In genomic region chr9:77561321-77562020, GRCh38 we compare ENCODE assay signal across 15 cellular contexts.
"Had no signal": no experiment of that assay in that cellular context is flagged by ENCODE, and none has a peak within 500 bp of the region (broad histone marks: within the 10 kb centered on the region; RNA-seq: fewer than 3 reads in every experiment).

No MANE protein-coding gene starts in this region.

- ATAC-seq: activated CD8-positive, alpha-beta memory T cell treated with anti-CD3 and anti-CD28 coated beads, Interleukin-2, amount 10 ng/mL, durations not matched to agents 7 days and 5 days; lower lobe of right lung had no signal

- H3K9me3 ChIP-seq: esophagus muscularis mucosa, lower lobe of right lung, right atrium auricular region had no signal

- H3K4me1 ChIP-seq: right atrium auricular region had no signal

- H3K27me3 ChIP-seq: esophagus muscularis mucosa, right atrium auricular region had no signal

- H3K27ac ChIP-seq: esophagus muscularis mucosa, lower lobe of right lung, right atrium auricular region, skin epidermis had no signal

- H3K4me3 ChIP-seq: esophagus muscularis mucosa, lower lobe of right lung, right atrium auricular region, skin epidermis had no signal

- FAIRE-seq: endometrium, urothelium cell line had no signal

- DNase-seq: activated CD4-positive, alpha-beta T cell treated with anti-CD3 and anti-CD28 coated beads for 1 hour; activated CD4-positive, alpha-beta T cell treated with anti-CD3 and anti-CD28 coated beads, Interleukin-2, amount 50 U/mL, for 48 hours; activated CD8-positive, alpha-beta memory T cell treated with anti-CD3 and anti-CD28 coated beads, Interleukin-2, amount 10 ng/mL, durations not matched to agents 7 days and 5 days; activated effector memory CD4-positive, alpha-beta T cell treated with Interleukin-2 at 50 U/mL for 16 hours; activated T-cell treated with anti-CD3 and anti-CD28 coated beads, Interleukin-2, amount 50 U/mL, for 24 hours; anterior cingulate cortex; glutamatergic neuron; immature natural killer cell; lower lobe of right lung; naive B cell had no signal

- H3K36me3 ChIP-seq: esophagus muscularis mucosa, lower lobe of right lung, right atrium auricular region had no signal
